ENCODE assay signal across 8 cellular contexts in genomic region chr3:53072653-53073552, GRCh38. TPM values are rescaled to one million over a fixed set of nuclear protein-coding genes. Genes with fewer than 3 reads are reported as not detected.
A peak's percentile ranks its signal among the peaks of the same experiment; 100 is the strongest.
DNase-seq lines count a peak whose midpoint lies in the region; ATAC-seq and TF ChIP-seq lines count a peak whose summit lies in the region.

No MANE protein-coding gene starts in this region.

- DNase-seq in AG08395 (ENCODE audit: low spot score) (peak; percentile 89), NCI-H2227 (lab: John Stamatoyannopoulos, UW; ENCODE audit: unreplicated experiment) (peak; percentile 55), chondrocyte (ENCODE audit: low spot score) (no peak), left kidney (ENCODE audit: low read depth, low spot score) (peak; percentile 93)
- peak; percentile 87 for DNase-seq in activated CD4-positive, CD25-positive, alpha-beta regulatory T cell treated with anti-CD3 and anti-CD28 coated beads, Interleukin-2, amount 50 U/mL, for 72 hours
- peak; percentile 88 for DNase-seq in stimulated activated CD4-positive, alpha-beta T cell treated with anti-CD3 and anti-CD28 coated beads, Interleukin-1b, Interleukin-23, amount 100 ng/mL, for 48 hours

- H3K4me3 Mint-ChIP-seq in chondrocyte (ENCODE audit: unreplicated experiment): peak overlapping the region; percentile 61

- H3K27me3 Mint-ChIP-seq in chondrocyte (ENCODE audit: low read depth): no peaks in the 10 kb centered on the region

- TF ChIP-seq CTCF in chondrocyte (IDR thresholded peaks at IDR 0.05): peak; percentile 96

- peak; percentile 72 for ATAC-seq in GM18861 (IDR thresholded peaks at IDR 0.05; ENCODE audit: unreplicated experiment)
- ATAC-seq in HG03066 (IDR thresholded peaks at IDR 0.05; ENCODE audit: low read depth, unreplicated experiment): peak; percentile 84

- peaks cover 8% of the 10 kb centered on the region for H3K4me1 Mint-ChIP-seq in chondrocyte (ENCODE audit: low read depth)

- H3K9me3 Mint-ChIP-seq in chondrocyte (ENCODE audit: low read depth): no peaks in the 10 kb centered on the region

- H3K36me3 Mint-ChIP-seq in chondrocyte (ENCODE audit: low read depth): no peaks in the 10 kb centered on the region

- no peak overlapping the region for H3K27ac Mint-ChIP-seq in chondrocyte (ENCODE audit: unreplicated experiment)

RNA-seq across cellular contexts. Expression of gene SFMBT1, which starts 27.0 kb away (rescaled TPM):
- total RNA-seq in chondrocyte: 8.4 to 9.0 TPM (median 8.4 TPM) in 3 replicates

RNA-seq across cellular contexts. Expression of gene RFT1, which starts 57.3 kb away (rescaled TPM):
- 13.9 to 19.3 TPM (median 14.8 TPM) in 3 replicates for total RNA-seq in chondrocyte
